Comparison of ENCODE assay signal across 19 cellular contexts in the genomic region with DNA sequence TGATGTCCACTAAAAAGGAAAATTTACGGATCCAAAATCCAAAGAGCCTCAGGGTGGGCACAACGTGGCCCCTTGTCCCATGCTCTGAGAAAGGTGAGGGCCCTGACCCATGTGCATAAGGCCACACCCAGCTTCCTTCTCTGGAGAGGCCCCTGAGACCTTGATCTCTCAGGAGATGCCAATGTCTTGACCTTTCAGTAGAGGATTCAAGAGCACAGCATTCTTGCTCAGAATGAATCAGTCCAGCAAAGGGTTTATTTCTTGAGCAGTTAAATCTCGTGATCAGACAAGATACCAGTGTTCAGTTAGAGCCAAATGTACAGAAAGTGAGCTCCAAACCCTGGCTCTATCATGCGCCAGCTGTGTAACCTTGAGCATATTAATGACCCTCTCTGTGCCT.
DNase-seq lines count a peak whose midpoint lies in the region; ATAC-seq and TF ChIP-seq lines count a peak whose summit lies in the region.
"Had no signal": no experiment of that assay in that cellular context is flagged by ENCODE, and none has a peak within 500 bp of the region (broad histone marks: within the 10 kb centered on the region; RNA-seq: fewer than 3 reads in every experiment).

No MANE protein-coding gene starts in this region.

- H3K27me3 ChIP-seq in ACC112 (ENCODE audit: insufficient read depth, low read length) (no peaks in the 10 kb centered on the region), MG63 (no peaks in the 10 kb centered on the region), esophagus muscularis mucosa (no peaks in the 10 kb centered on the region), osteoblast (ENCODE audit: insufficient read depth, low read length) (no peaks in the 10 kb centered on the region)
- H3K27me3 ChIP-seq in CD4-positive, alpha-beta T cell (ENCODE audit: control insufficient read depth, insufficient read depth, low read length) = no peaks in the 10 kb centered on the region
- H3K27me3 ChIP-seq in naive thymus-derived CD4-positive, alpha-beta T cell (ENCODE audit: control insufficient read depth in 2 of 2, insufficient read depth in 2 of 2, low read length in 2 of 2) = no peaks in the 10 kb centered on the region
- H3K27me3 ChIP-seq: suprapubic skin had no signal

- no peaks in the 10 kb centered on the region for H3K9me3 ChIP-seq in MG63
- no peaks in the 10 kb centered on the region for H3K9me3 ChIP-seq in esophagus muscularis mucosa
- no peaks in the 10 kb centered on the region for H3K9me3 ChIP-seq in osteoblast (ENCODE audit: low read depth, low read length)
- H3K9me3 ChIP-seq in CD4-positive, alpha-beta T cell (ENCODE audit: control insufficient read depth, low read length) = no peaks in the 10 kb centered on the region
- H3K9me3 ChIP-seq in naive thymus-derived CD4-positive, alpha-beta T cell (ENCODE audit: control insufficient read depth in 2 of 3, low read length in 3 of 3) = no peaks in the 10 kb centered on the region
- H3K9me3 ChIP-seq: suprapubic skin had no signal

- DNase-seq in MG63 (peak; percentile 53), esophagus muscularis mucosa (ENCODE audit: extremely low spot score) (no peak), osteoblast (ENCODE audit: insufficient read length, low spot score, missing footprints) (no peak), HPDE6-E6E7 (ENCODE audit: extremely low spot score) (no peak), RPMI8226 (no peak)
- DNase-seq in CD4-positive, alpha-beta T cell = no peak
- no peak for DNase-seq in naive thymus-derived CD4-positive, alpha-beta T cell
- DNase-seq: activated CD4-positive, alpha-beta T cell treated with anti-CD3 and anti-CD28 coated beads, Interleukin-2, amount 50 U/mL, for 1 hour; activated naive CD4-positive, alpha-beta T cell treated with anti-CD3 and anti-CD28 coated beads, Interleukin-2, amount 10 ng/mL, durations not matched to agents 7 days and 5 days; naive B cell; NCI-H2029 treated with DMSO at 0.1 percent for 48 hours; small intestine; stimulated activated CD4-positive, alpha-beta T cell treated with anti-CD3 and anti-CD28 coated beads, Interleukin-4, amount 100 ng/mL, for 4 hours had no signal

- H3K36me3 ChIP-seq in ACC112 (ENCODE audit: insufficient read depth, low read length) (no peaks in the 10 kb centered on the region), MG63 (no peaks in the 10 kb centered on the region), esophagus muscularis mucosa (no peaks in the 10 kb centered on the region), osteoblast (ENCODE audit: insufficient read depth, low read length) (no peaks in the 10 kb centered on the region)
- no peaks in the 10 kb centered on the region for H3K36me3 ChIP-seq in naive thymus-derived CD4-positive, alpha-beta T cell (ENCODE audit: control insufficient read depth in 2 of 3, insufficient read depth in 3 of 3, low read length in 3 of 3)
- H3K36me3 ChIP-seq: suprapubic skin had no signal

- no peak overlapping the region for H3K4me3 Mint-ChIP-seq in CD4-positive, alpha-beta T cell
- H3K4me3 Mint-ChIP-seq in naive thymus-derived CD4-positive, alpha-beta T cell = no peak overlapping the region
- H3K4me3 Mint-ChIP-seq: activated naive CD4-positive, alpha-beta T cell treated with anti-CD3 and anti-CD28 coated beads, Interleukin-2, amount 10 ng/mL, durations not matched to agents 7 days and 5 days; dendritic cell treated with granulocyte-macrophage colony-stimulating factor and Interleukin-4, amounts not matched to agents 40 ng/mL and 50 ng/mL, for 4 days; naive B cell had no signal

- H3K79me2 ChIP-seq in ACC112 (ENCODE audit: control insufficient read depth, insufficient read depth, low read length, unreplicated experiment) (no peaks in the 10 kb centered on the region), osteoblast (ENCODE audit: insufficient read depth, low read length) (no peaks in the 10 kb centered on the region)

- TF ChIP-seq POLR2A in esophagus muscularis mucosa (IDR thresholded peaks at IDR 0.05; ENCODE audit: low read depth) = no peak

- H3K4me3 ChIP-seq in ACC112 (ENCODE audit: low read depth, low read length) (peak overlapping the region; percentile 22; the same call in 1 of the 2 replicates), MG63 (no peak overlapping the region), esophagus muscularis mucosa (no peak overlapping the region), osteoblast (ENCODE audit: insufficient read depth, low read length) (no peak overlapping the region)
- H3K4me3 ChIP-seq in naive thymus-derived CD4-positive, alpha-beta T cell (ENCODE audit: low read length) = no peak overlapping the region
- H3K4me3 ChIP-seq: K562, lung, suprapubic skin had no signal

- no peak for TF ChIP-seq CTCF in esophagus muscularis mucosa (IDR thresholded peaks at IDR 0.05)
- no peak for TF ChIP-seq CTCF in osteoblast (IDR thresholded peaks at IDR 0.05; ENCODE audit: extremely low read depth, low read depth, low read length)
- TF ChIP-seq CTCF in CD4-positive, alpha-beta T cell (IDR thresholded peaks at IDR 0.05) = no peak

- H3K27ac Mint-ChIP-seq in CD4-positive, alpha-beta T cell = no peak overlapping the region
- H3K27ac Mint-ChIP-seq in naive thymus-derived CD4-positive, alpha-beta T cell = no peak overlapping the region
- H3K27ac Mint-ChIP-seq: activated naive CD4-positive, alpha-beta T cell treated with anti-CD3 and anti-CD28 coated beads, Interleukin-2, amount 10 ng/mL, durations not matched to agents 7 days and 5 days; dendritic cell treated with granulocyte-macrophage colony-stimulating factor and Interleukin-4, amounts not matched to agents 40 ng/mL and 50 ng/mL, for 4 days; naive B cell had no signal

- no peaks in the 10 kb centered on the region for H3K4me1 Mint-ChIP-seq in CD4-positive, alpha-beta T cell (ENCODE audit: low read depth)
- no peaks in the 10 kb centered on the region for H3K4me1 Mint-ChIP-seq in naive thymus-derived CD4-positive, alpha-beta T cell
- H3K4me1 Mint-ChIP-seq: activated naive CD4-positive, alpha-beta T cell treated with anti-CD3 and anti-CD28 coated beads, Interleukin-2, amount 10 ng/mL, durations not matched to agents 7 days and 5 days; naive B cell had no signal

- H3K27ac ChIP-seq in ACC112 (ENCODE audit: low read depth, low read length) = peak overlapping the region; percentile 79
- H3K27ac ChIP-seq in esophagus muscularis mucosa (replicated peaks in 1 of 4) = peak overlapping the region; percentile 25 to 82 (median 54)
- H3K27ac ChIP-seq in osteoblast (ENCODE audit: low read depth, low read length) = peak overlapping the region; percentile 75
- no peak overlapping the region for H3K27ac ChIP-seq in CD4-positive, alpha-beta T cell (ENCODE audit: low read depth, low read length)
- H3K27ac ChIP-seq in naive thymus-derived CD4-positive, alpha-beta T cell (ENCODE audit: low read depth, low read length) = no peak overlapping the region
- H3K27ac ChIP-seq: HL-60, suprapubic skin had no signal

- no peaks in the 10 kb centered on the region for H3K36me3 Mint-ChIP-seq in CD4-positive, alpha-beta T cell (ENCODE audit: low read depth)
- peaks cover 0 to 5% (median 0%) of the 10 kb centered on the region in 5 donors for H3K36me3 Mint-ChIP-seq in naive thymus-derived CD4-positive, alpha-beta T cell
- H3K36me3 Mint-ChIP-seq: activated naive CD4-positive, alpha-beta T cell treated with anti-CD3 and anti-CD28 coated beads, Interleukin-2, amount 10 ng/mL, durations not matched to agents 7 days and 5 days; naive B cell had no signal

- intact Hi-C loops in esophagus muscularis mucosa (cut with DNase I) = no loop called here
- intact Hi-C loops in CD4-positive, alpha-beta T cell (cut with DNase I, micrococcal nuclease) = no loop called here
- intact Hi-C loops in naive thymus-derived CD4-positive, alpha-beta T cell (cut with micrococcal nuclease) = no loop called here

- no peaks in the 10 kb centered on the region for H4K20me1 ChIP-seq in osteoblast (ENCODE audit: insufficient read depth, low read length)

- 62% methylated on average over 4 of the region's 4 CpGs for WGBS in esophagus muscularis mucosa

- peaks cover 35% of the 10 kb centered on the region for H3K4me1 ChIP-seq in ACC112 (ENCODE audit: control insufficient read depth, insufficient read depth, low read length, unreplicated experiment)
- H3K4me1 ChIP-seq in esophagus muscularis mucosa = peaks cover 0 to 20% (median 14%) of the 10 kb centered on the region in 4 donors
- peaks cover 34% of the 10 kb centered on the region for H3K4me1 ChIP-seq in osteoblast (ENCODE audit: insufficient read depth, low read length)
- H3K4me1 ChIP-seq in naive thymus-derived CD4-positive, alpha-beta T cell (ENCODE audit: control insufficient read depth in 2 of 2, insufficient read depth in 2 of 2, low read length in 2 of 2) = no peaks in the 10 kb centered on the region

- CTCF ChIA-PET in CD4-positive, alpha-beta T cell (lab: Charles Lee) = no interaction called here
- CTCF ChIA-PET in naive thymus-derived CD4-positive, alpha-beta T cell (lab: Charles Lee) = no interaction called here

- H3K27me3 Mint-ChIP-seq in CD4-positive, alpha-beta T cell = peaks cover 3% of the 10 kb centered on the region
- H3K27me3 Mint-ChIP-seq in naive thymus-derived CD4-positive, alpha-beta T cell = peaks cover 0 to 11% (median 6%) of the 10 kb centered on the region in 5 donors

- TF ChIP-seq EP300 in esophagus muscularis mucosa (IDR thresholded peaks at IDR 0.05) = no peak

- H2AFZ ChIP-seq in ACC112 (ENCODE audit: low read length, unreplicated experiment) (peak overlapping the region; percentile 61), osteoblast (ENCODE audit: low read length) (no peak overlapping the region)

- H3K9me3 Mint-ChIP-seq in CD4-positive, alpha-beta T cell = no peaks in the 10 kb centered on the region
- peaks cover 0 to 1% (median 0%) of the 10 kb centered on the region in 11 donors for H3K9me3 Mint-ChIP-seq in naive thymus-derived CD4-positive, alpha-beta T cell
- H3K9me3 Mint-ChIP-seq: activated naive CD4-positive, alpha-beta T cell treated with anti-CD3 and anti-CD28 coated beads, Interleukin-2, amount 10 ng/mL, durations not matched to agents 7 days and 5 days; dendritic cell treated with granulocyte-macrophage colony-stimulating factor and Interleukin-4, amounts not matched to agents 40 ng/mL and 50 ng/mL, for 4 days had no signal

- ATAC-seq in CD4-positive, alpha-beta T cell (ENCODE audit: poor library complexity) = no peak
- no peak for ATAC-seq in naive thymus-derived CD4-positive, alpha-beta T cell
- ATAC-seq: K562 had no signal

- POLR2A ChIA-PET in CD4-positive, alpha-beta T cell (lab: Charles Lee) = no interaction called here
- POLR2A ChIA-PET in naive thymus-derived CD4-positive, alpha-beta T cell (lab: Charles Lee) = no interaction called here

- H3K4me2 ChIP-seq in osteoblast (ENCODE audit: insufficient read depth, low read length) = peak overlapping the region; percentile 43

Comparison
In these comparisons a context has a peak if more than half of its experiments do, and no peak if none do; other contexts are left out.
1. H3K27ac ChIP-seq: peak in ACC112 (single experiment), esophagus muscularis mucosa (4 of 4) and osteoblast (single experiment); none in CD4-positive, alpha-beta T cell (single experiment) and naive thymus-derived CD4-positive, alpha-beta T cell (single experiment).